ENCODE assay signal across 38 cellular contexts in the genomic region with DNA sequence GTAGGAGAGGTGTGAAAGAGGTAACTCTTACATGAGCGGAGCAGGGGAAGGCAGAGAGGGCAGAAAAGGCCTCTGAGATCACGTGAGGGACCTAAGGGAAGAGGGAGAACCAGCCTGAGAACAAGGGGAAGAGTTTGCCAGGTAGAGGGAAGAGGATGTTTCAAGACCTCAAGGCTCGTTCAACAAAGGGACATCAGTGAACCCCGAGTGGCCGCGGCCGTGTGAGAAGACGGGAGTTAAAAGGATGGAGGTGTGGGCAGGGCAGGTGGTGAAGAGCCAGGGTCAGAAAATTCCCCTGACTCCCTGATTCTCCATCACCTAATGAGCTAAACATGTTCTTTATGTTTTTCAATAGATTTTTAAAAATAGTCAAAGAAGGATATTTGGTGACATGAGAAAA. TPM values are rescaled to one million over a fixed set of nuclear protein-coding genes. Genes with fewer than 3 reads are reported as not detected.
"Had no signal": no experiment of that assay in that cellular context is flagged by ENCODE, and none has a peak within 500 bp of the region (broad histone marks: within the 10 kb centered on the region; RNA-seq: fewer than 3 reads in every experiment).

No MANE protein-coding gene starts in this region.

- H3K36me3 ChIP-seq: MG63 had no signal

- H3K27ac ChIP-seq: KMS-11 had no signal

- H3K9ac ChIP-seq: KMS-11 had no signal

- H3K9me3 ChIP-seq: MG63 had no signal

- DNase-seq: Karpas-422, Kasumi-1, KBM-7, KG1, MG63, MM.1S, MV-4-11, NCI-H1048, NCI-H1092, NCI-H1092 treated with DMSO at 0.1 percent for 48 hours, NCI-H1105, NCI-H1105 treated with DMSO at 0.1 percent for 48 hours, NCI-H1417, NCI-H1417 treated with DMSO at 0.1 percent for 48 hours, NCI-H1436, NCI-H1436 treated with DMSO at 0.1 percent for 48 hours, NCI-H146, NCI-H1694, NCI-H1694 treated with DMSO at 0.1 percent for 48 hours, NCI-H187, NCI-H187 treated with DMSO at 0.1 percent for 48 hours, NCI-H1930, NCI-H2029, NCI-H2029 treated with DMSO at 0.1 percent for 48 hours, NCI-H2081, NCI-H2081 treated with DMSO at 0.1 percent for 48 hours, NCI-H2107, NCI-H2171, NCI-H2171 treated with DMSO at 0.1 percent for 48 hours, NCI-H2227 treated with DMSO at 0.1 percent for 48 hours, NCI-H226, NCI-H345, NCI-H446, NCI-H446 treated with DMSO at 0.1 percent for 48 hours had no signal

- H3K4me3 ChIP-seq: MG63 had no signal

RNA-seq across cellular contexts. Expression of gene NETO1, which starts 44.4 kb away (rescaled TPM):
- total RNA-seq: LHCN-M2, M059J, NCI-H460 had no signal
